2 cellular contexts compared by ENCODE assay signal in genomic region chr1:6276765-6277555, GRCh38.
TF ChIP-seq lines count a peak whose summit lies in the region.

No MANE protein-coding gene starts in this region.

TF ChIP-seq in H1, 55 proteins besides CTCF, POLR2A, EP300 and RAD21:
- no peak for TF ChIP-seq ATF3 (IDR thresholded peaks at IDR 0.05; ENCODE audit: insufficient read depth, low read depth, low read length)
- no peak for TF ChIP-seq GABPA (IDR thresholded peaks at IDR 0.05; ENCODE audit: borderline replicate concordance, insufficient read depth, low read length)
- no peak for TF ChIP-seq SRF (IDR thresholded peaks at IDR 0.05; ENCODE audit: low read depth, low read length)
- TF ChIP-seq TBP (IDR thresholded peaks at IDR 0.05; ENCODE audit: low read depth, low read length), result no peak
- TF ChIP-seq PHF8 (conservative IDR thresholded peaks at IDR 0.05; ENCODE audit: low read depth, low read length), result no peak
- TF ChIP-seq TCF12 (IDR thresholded peaks at IDR 0.05; ENCODE audit: low read depth, low read length), result no peak
- no peak for TF ChIP-seq TEAD4 (IDR thresholded peaks at IDR 0.05; ENCODE audit: low read depth, low read length)
- TF ChIP-seq CHD1 (IDR thresholded peaks at IDR 0.05; ENCODE audit: low read depth, low read length), result no peak
- TF ChIP-seq CBX8 (IDR thresholded peaks at IDR 0.05; ENCODE audit: borderline replicate concordance, low read depth, low read length), result no peak

TF ChIP-seq in neural cell, 6 proteins besides CTCF, POLR2A, EP300 and RAD21:
- TF ChIP-seq POLR2AphosphoS5 (IDR thresholded peaks at IDR 0.05), result no peak
- TF ChIP-seq REST (IDR thresholded peaks at IDR 0.05; ENCODE audit: borderline replicate concordance), result no peak
- no peak for TF ChIP-seq EZH2 (IDR thresholded peaks at IDR 0.05; ENCODE audit: borderline replicate concordance, insufficient read depth, low read length, poor library complexity, severe bottlenecking)
- TF ChIP-seq TAF1 (IDR thresholded peaks at IDR 0.05; ENCODE audit: low read depth), result no peak
- no peak for TF ChIP-seq SMC3 (conservative IDR thresholded peaks at IDR 0.05; ENCODE audit: poor library complexity)
- TF ChIP-seq MXI1 (conservative IDR thresholded peaks at IDR 0.05; ENCODE audit: poor library complexity, severe bottlenecking), result no peak
